Comparison of ENCODE assay signal across 25 cellular contexts in genomic region chr6:154763650-154764049, GRCh38. TPM values are rescaled to one million over a fixed set of nuclear protein-coding genes. Genes with fewer than 3 reads are reported as not detected.
A peak's percentile ranks its signal among the peaks of the same experiment; 100 is the strongest.
DNase-seq lines count a peak whose midpoint lies in the region; ATAC-seq and TF ChIP-seq lines count a peak whose summit lies in the region.
"Had no signal": no experiment of that assay in that cellular context is flagged by ENCODE, and none has a peak within 500 bp of the region (broad histone marks: within the 10 kb centered on the region; RNA-seq: fewer than 3 reads in every experiment).

No MANE protein-coding gene starts in this region.

- ATAC-seq in activated CD4-positive, alpha-beta T cell treated with anti-CD3 and anti-CD28 coated beads for 36 hours = peak; percentile 26
- ATAC-seq in T-helper 17 cell = no peak
- ATAC-seq: left lung, upper lobe of right lung had no signal

- H3K4me3 Mint-ChIP-seq in activated CD4-positive, alpha-beta T cell treated with anti-CD3 and anti-CD28 coated beads for 36 hours = no peak overlapping the region
- H3K4me3 Mint-ChIP-seq in activated CD4-positive, alpha-beta T cell treated with anti-CD3 and anti-CD28 coated beads, Interleukin-2, amount 10 ng/mL, durations not matched to agents 24 days and 14 days = no peak overlapping the region
- H3K4me3 Mint-ChIP-seq in T-helper 17 cell (peak overlapping the region; percentile 9), nephron progenitor cell (no peak overlapping the region)
- H3K4me3 Mint-ChIP-seq: activated T-cell treated with anti-CD3 and anti-CD28 coated beads, Interleukin-2, amount 50 U/mL, for 24 hours; brain; nephron had no signal

- H3K36me3 Mint-ChIP-seq in activated CD4-positive, alpha-beta T cell treated with anti-CD3 and anti-CD28 coated beads for 36 hours (ENCODE audit: low read depth) = peaks cover 9% of the 10 kb centered on the region
- peaks cover 9% of the 10 kb centered on the region for H3K36me3 Mint-ChIP-seq in activated CD4-positive, alpha-beta T cell treated with anti-CD3 and anti-CD28 coated beads, Interleukin-2, amount 10 ng/mL, durations not matched to agents 24 days and 14 days (ENCODE audit: low read depth)
- H3K36me3 Mint-ChIP-seq in T-helper 17 cell (ENCODE audit: low read depth) (no peaks in the 10 kb centered on the region), nephron progenitor cell (ENCODE audit: low read depth) (peaks cover 46% of the 10 kb centered on the region)

- no peak overlapping the region for H3K27ac Mint-ChIP-seq in activated CD4-positive, alpha-beta T cell treated with anti-CD3 and anti-CD28 coated beads for 36 hours
- H3K27ac Mint-ChIP-seq in activated CD4-positive, alpha-beta T cell treated with anti-CD3 and anti-CD28 coated beads, Interleukin-2, amount 10 ng/mL, durations not matched to agents 24 days and 14 days = no peak overlapping the region
- H3K27ac Mint-ChIP-seq in T-helper 17 cell = peak overlapping the region; percentile 24
- peak overlapping the region; percentile 11 for H3K27ac Mint-ChIP-seq in nephron progenitor cell
- H3K27ac Mint-ChIP-seq: activated T-cell treated with anti-CD3 and anti-CD28 coated beads, Interleukin-2, amount 50 U/mL, for 24 hours; nephron had no signal

- no peaks in the 10 kb centered on the region for H3K27me3 ChIP-seq in left ventricle myocardium inferior (ENCODE audit: low read depth)
- H3K27me3 ChIP-seq: BLaER1 treated with 17β-estradiol and CSF1 and Interleukin-3, amounts not matched to agents 10 nM and 100 nM; left lung; suprapubic skin; upper lobe of right lung had no signal

- no peaks in the 10 kb centered on the region for H3K27me3 Mint-ChIP-seq in activated CD4-positive, alpha-beta T cell treated with anti-CD3 and anti-CD28 coated beads for 36 hours
- H3K27me3 Mint-ChIP-seq in activated CD4-positive, alpha-beta T cell treated with anti-CD3 and anti-CD28 coated beads, Interleukin-2, amount 10 ng/mL, durations not matched to agents 24 days and 14 days = no peaks in the 10 kb centered on the region
- H3K27me3 Mint-ChIP-seq in T-helper 17 cell (no peaks in the 10 kb centered on the region), nephron progenitor cell (ENCODE audit: low read depth, poor library complexity) (peaks cover 3% of the 10 kb centered on the region)
- H3K27me3 Mint-ChIP-seq: activated T-cell treated with anti-CD3 and anti-CD28 coated beads, Interleukin-2, amount 50 U/mL, for 24 hours; brain had no signal

- H3K9me3 ChIP-seq in T-helper 17 cell (ENCODE audit: control insufficient read depth, low read length, poor library complexity, severe bottlenecking) (no peaks in the 10 kb centered on the region), left ventricle myocardium inferior (replicated peaks) (peaks cover 6% of the 10 kb centered on the region)
- H3K9me3 ChIP-seq: left lung, suprapubic skin, upper lobe of right lung had no signal

- no peak for TF ChIP-seq CTCF in fibroblast of villous mesenchyme (IDR thresholded peaks at IDR 0.05; ENCODE audit: insufficient read depth, low read depth, low read length)
- TF ChIP-seq CTCF in nephron progenitor cell (IDR thresholded peaks at IDR 0.05) = no peak
- TF ChIP-seq CTCF in left ventricle myocardium inferior (IDR thresholded peaks at IDR 0.05; ENCODE audit: borderline replicate concordance) = no peak

- intact Hi-C loops in activated CD4-positive, alpha-beta T cell treated with anti-CD3 and anti-CD28 coated beads for 36 hours (cut with DNase I, micrococcal nuclease) = no loop called here
- intact Hi-C loops in activated CD4-positive, alpha-beta T cell treated with anti-CD3 and anti-CD28 coated beads, Interleukin-2, amount 10 ng/mL, durations not matched to agents 24 days and 14 days (cut with micrococcal nuclease) = no loop called here
- intact Hi-C loops in left ventricle myocardium inferior (cut with micrococcal nuclease) = no loop called here

- H3K4me3 ChIP-seq in fibroblast of villous mesenchyme (ENCODE audit: low read depth, low read length) (no peak overlapping the region), left ventricle myocardium inferior (no peak overlapping the region)
- H3K4me3 ChIP-seq: BLaER1 treated with 17β-estradiol and CSF1 and Interleukin-3, amounts not matched to agents 10 nM and 100 nM; left lung; suprapubic skin; upper lobe of right lung had no signal

- H3K36me3 ChIP-seq in left ventricle myocardium inferior = no peaks in the 10 kb centered on the region
- H3K36me3 ChIP-seq: left lung, suprapubic skin, upper lobe of right lung had no signal

- CTCF ChIA-PET in activated CD4-positive, alpha-beta T cell treated with anti-CD3 and anti-CD28 coated beads for 36 hours (lab: Charles Lee) = no interaction called here

- peaks cover 66% of the 10 kb centered on the region for H3K4me1 ChIP-seq in left ventricle myocardium inferior

- POLR2A ChIA-PET in activated CD4-positive, alpha-beta T cell treated with anti-CD3 and anti-CD28 coated beads for 36 hours (lab: Charles Lee) = interaction anchor here (0.6 kb wide), 1 partner anchor 18 kb away, joined by 3 read pairs; no protein-coding TSS in a partner anchor

- no peak overlapping the region for H3K27ac ChIP-seq in left ventricle myocardium inferior (replicated peaks)
- H3K27ac ChIP-seq: 22Rv1; BLaER1 treated with 17β-estradiol and CSF1 and Interleukin-3, amounts not matched to agents 10 nM and 100 nM; left lung; suprapubic skin; upper lobe of right lung had no signal

- no peak for DNase-seq in activated CD4-positive, alpha-beta T cell treated with anti-CD3 and anti-CD28 coated beads for 36 hours
- DNase-seq in activated CD4-positive, alpha-beta T cell treated with anti-CD3 and anti-CD28 coated beads, Interleukin-2, amount 10 ng/mL, durations not matched to agents 24 days and 14 days = no peak
- no peak for DNase-seq in T-helper 17 cell
- peak; percentile 57 for DNase-seq in fibroblast of villous mesenchyme (ENCODE audit: low read depth)
- no peak for DNase-seq in nephron progenitor cell
- no peak for DNase-seq in T-helper 1 cell
- no peak for DNase-seq in left ventricle myocardium inferior
- DNase-seq in NCI-H1105 treated with DMSO at 0.1 percent for 48 hours (lab: John Stamatoyannopoulos, UW) = no peak
- DNase-seq: activated T-cell treated with anti-CD3 and anti-CD28 coated beads, Interleukin-2, amount 50 U/mL, for 24 hours; amniotic stem cell; cerebellar nuclear complex; DMS79 treated with DMSO at 0.1 percent for 48 hours; GDM1; left lung; NCI-H1694; NCI-H446 treated with DMSO at 0.1 percent for 48 hours; NCI-H82; stimulated activated naive CD4-positive, alpha-beta T cell; T-helper 9 cell; upper lobe of right lung had no signal

- peaks cover 64% of the 10 kb centered on the region for H3K4me1 Mint-ChIP-seq in activated CD4-positive, alpha-beta T cell treated with anti-CD3 and anti-CD28 coated beads for 36 hours
- H3K4me1 Mint-ChIP-seq in activated CD4-positive, alpha-beta T cell treated with anti-CD3 and anti-CD28 coated beads, Interleukin-2, amount 10 ng/mL, durations not matched to agents 24 days and 14 days = peaks cover 17% of the 10 kb centered on the region
- H3K4me1 Mint-ChIP-seq in T-helper 17 cell (peaks cover 45% of the 10 kb centered on the region), nephron progenitor cell (peaks cover 16% of the 10 kb centered on the region)

- peaks cover 2% of the 10 kb centered on the region for H3K9me3 Mint-ChIP-seq in activated CD4-positive, alpha-beta T cell treated with anti-CD3 and anti-CD28 coated beads for 36 hours (ENCODE audit: low read depth)
- no peaks in the 10 kb centered on the region for H3K9me3 Mint-ChIP-seq in activated CD4-positive, alpha-beta T cell treated with anti-CD3 and anti-CD28 coated beads, Interleukin-2, amount 10 ng/mL, durations not matched to agents 24 days and 14 days
- H3K9me3 Mint-ChIP-seq in nephron progenitor cell = peaks cover 20% of the 10 kb centered on the region
- H3K9me3 Mint-ChIP-seq: activated T-cell treated with anti-CD3 and anti-CD28 coated beads, Interleukin-2, amount 50 U/mL, for 24 hours; nephron had no signal

RNA-seq across cellular contexts. Expression of gene SCAF8, which starts 30.4 kb away (rescaled TPM):
- total RNA-seq in activated CD4-positive, alpha-beta T cell treated with anti-CD3 and anti-CD28 coated beads for 36 hours = 10 to 100 TPM; 33.9 to 44.5 TPM
- total RNA-seq in activated CD4-positive, alpha-beta T cell treated with anti-CD3 and anti-CD28 coated beads, Interleukin-2, amount 10 ng/mL, durations not matched to agents 24 days and 14 days = 36.6 and 37.5 TPM in 2 replicates
- total RNA-seq in T-helper 17 cell = 10 to 100 TPM; 55.0 to 62.1 TPM
- total RNA-seq in fibroblast of villous mesenchyme = 31.6 and 39.7 TPM in 2 replicates
- 54.2 TPM for total RNA-seq in left ventricle myocardium inferior

Comparison
In these comparisons a context has a peak if more than half of its experiments do, and no peak if none do; other contexts are left out.
1. H3K27ac Mint-ChIP-seq: peak in T-helper 17 cell (single experiment) and nephron progenitor cell (single experiment); none in activated CD4-positive, alpha-beta T cell treated with anti-CD3 and anti-CD28 coated beads for 36 hours (single experiment) and activated CD4-positive, alpha-beta T cell treated with anti-CD3 and anti-CD28 coated beads, Interleukin-2, amount 10 ng/mL, durations not matched to agents 24 days and 14 days (single experiment).